ENCODE assay signal across 8 cellular contexts in the genomic region with DNA sequence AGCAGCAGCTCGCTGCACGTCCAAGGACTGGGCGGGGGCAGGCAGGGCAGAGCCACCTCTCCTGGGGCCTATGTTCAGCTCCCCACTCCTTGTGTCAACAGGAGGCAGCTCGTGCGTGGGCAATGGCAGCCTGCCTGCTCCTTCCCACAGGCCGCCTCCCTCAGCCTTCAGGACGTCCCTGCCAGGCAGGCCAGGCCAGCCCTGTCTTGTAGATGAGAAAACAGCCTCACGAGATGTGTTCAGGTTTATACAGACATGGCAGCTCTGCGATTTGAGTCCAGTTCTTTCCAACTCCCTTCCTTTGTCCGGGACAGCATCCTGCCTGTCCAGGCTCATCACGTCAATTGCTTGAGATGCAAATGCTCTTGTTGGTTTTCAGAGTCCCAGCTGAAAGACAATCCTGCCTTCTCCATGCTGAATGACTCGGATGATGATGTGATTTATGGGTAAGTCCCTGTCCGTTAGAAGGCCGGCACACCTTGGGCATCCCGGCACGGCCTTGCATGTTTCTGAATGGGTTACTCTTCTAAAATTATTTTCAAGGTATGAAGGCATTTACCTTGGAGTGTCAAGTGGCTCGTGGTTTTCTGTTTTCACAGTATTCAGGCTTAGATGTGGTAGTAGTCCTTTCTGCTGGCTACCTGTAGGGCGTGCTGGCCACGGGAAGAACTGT. TPM values are rescaled to one million over a fixed set of nuclear protein-coding genes. Genes with fewer than 3 reads are reported as not detected.
A peak's percentile ranks its signal among the peaks of the same experiment; 100 is the strongest.
DNase-seq lines count a peak whose midpoint lies in the region; ATAC-seq and TF ChIP-seq lines count a peak whose summit lies in the region.

No MANE protein-coding gene starts in this region.

- H2BK5ac ChIP-seq in H9 (ENCODE audit: insufficient read length, low read length) = no peak overlapping the region

- H2BK120ac ChIP-seq in H9 (ENCODE audit: low read depth, low read length, poor library complexity, severe bottlenecking) = no peak overlapping the region

- DNase-seq in H9 (no peak), heart right ventricle (peak in 1 of 2 donors; percentile 69), sciatic nerve (ENCODE audit: low spot score) (no peak), ecto neural progenitor cell (ENCODE audit: low spot score) (no peak), OCI-M2 (lab: John Stamatoyannopoulos, UW; ENCODE audit: unreplicated experiment) (no peak), hypothalamus (lab: John Stamatoyannopoulos, UW) (no peak)

- no peak overlapping the region for H3K4ac ChIP-seq in H9 (ENCODE audit: low read depth, low read length)

- H3K27me3 Mint-ChIP-seq in H9 (ENCODE audit: low read depth) = no peaks in the 10 kb centered on the region
- H3K27me3 Mint-ChIP-seq in activated naive CD8-positive, alpha-beta T cell = no peaks in the 10 kb centered on the region

- peak overlapping the region in 4 of 10 donors; percentile 3 to 17 (median 12) for H3K4me3 ChIP-seq in heart right ventricle

- no peaks in the 10 kb centered on the region for H3K9me3 Mint-ChIP-seq in H9
- no peaks in the 10 kb centered on the region for H3K9me3 Mint-ChIP-seq in activated naive CD8-positive, alpha-beta T cell (ENCODE audit: low read depth)

- no CpG with 5 or more reads among the region's 19 CpGs for WGBS in H9 (ENCODE audit: extremely low coverage, insufficient read length, low lambda C conversion rate)
- 58 to 67% methylated on average over 19 of the region's 19 CpGs for WGBS in heart right ventricle, 2 donors

- peaks cover 24 to 69% (median 50%) of the 10 kb centered on the region in 3 experiments; a peak in 6 of 7 replicates for H3K36me3 Mint-ChIP-seq in H9 (ENCODE audit: insufficient read depth in 1 of 3, low read depth in 3 of 3)
- H3K36me3 Mint-ChIP-seq in activated naive CD8-positive, alpha-beta T cell = peaks cover 17% of the 10 kb centered on the region

- H3K4me3 Mint-ChIP-seq in H9 = no peak overlapping the region
- H3K4me3 Mint-ChIP-seq in activated naive CD8-positive, alpha-beta T cell = no peak overlapping the region

- no peak overlapping the region for H2BK20ac ChIP-seq in H9 (ENCODE audit: low read depth, low read length, poor library complexity, severe bottlenecking)

- ATAC-seq in heart right ventricle (peak in 7 of 8 donors; percentile 21 to 58 (median 39)), sciatic nerve (peak; percentile 81), HG03432 (IDR thresholded peaks at IDR 0.05; ENCODE audit: unreplicated experiment) (no peak)

- H2AK5ac ChIP-seq in H9 (ENCODE audit: insufficient read length, low read length) = no peak overlapping the region

- peaks cover 15 to 21% of the 10 kb centered on the region in 2 experiments for H3K4me1 Mint-ChIP-seq in H9
- peaks cover 50% of the 10 kb centered on the region for H3K4me1 Mint-ChIP-seq in activated naive CD8-positive, alpha-beta T cell (ENCODE audit: low read depth)

- no peak overlapping the region for H4K8ac ChIP-seq in H9 (replicated peaks; ENCODE audit: insufficient read length, low read depth, low read length)

- no peak overlapping the region for H3K56ac ChIP-seq in H9 (ENCODE audit: insufficient read length, low read depth, low read length)

- H4K5ac ChIP-seq in H9 (ENCODE audit: insufficient read length, low read depth, low read length) = no peak overlapping the region

- H3K14ac ChIP-seq in H9 (ENCODE audit: insufficient read depth, low read length) = no peak overlapping the region

- no peaks in the 10 kb centered on the region for H3K79me1 ChIP-seq in H9 (ENCODE audit: insufficient read depth, low read depth, low read length, poor library complexity, severe bottlenecking)

- no peak overlapping the region for H3K9ac ChIP-seq in H9 (ENCODE audit: extremely low read depth, insufficient read length, low read length)

- H3K4me1 ChIP-seq in H9 (ENCODE audit: insufficient read depth, low read length) = no peaks in the 10 kb centered on the region
- H3K4me1 ChIP-seq in heart right ventricle = peaks cover 8 to 35% (median 24%) of the 10 kb centered on the region in 9 donors

- H3K79me2 ChIP-seq in H9 (ENCODE audit: insufficient read depth, low read length) = no peaks in the 10 kb centered on the region

- no peak overlapping the region for H3K4me2 ChIP-seq in H9 (ENCODE audit: insufficient read depth, insufficient read length, low read length)

- H3K18ac ChIP-seq in H9 (ENCODE audit: insufficient read length, low read depth, low read length) = no peak overlapping the region

- H3K36me3 ChIP-seq in heart right ventricle = peaks cover 0 to 93% (median 14%) of the 10 kb centered on the region in 9 donors

- H3T11ph ChIP-seq in H9 (ENCODE audit: low read length) = no peak overlapping the region

- no peaks in the 10 kb centered on the region for H3K27me3 ChIP-seq in H9 (ENCODE audit: insufficient read depth, low read length)
- no peaks in the 10 kb centered on the region for H3K27me3 ChIP-seq in heart right ventricle

- no peak overlapping the region for H2BK15ac ChIP-seq in H9 (ENCODE audit: low read depth, low read length)

- H3K27ac ChIP-seq in H9 (ENCODE audit: insufficient read length, low read depth, low read length) = no peak overlapping the region
- H3K27ac ChIP-seq in heart right ventricle = peak overlapping the region; percentile 38 to 84 (median 74)

- H2BK12ac ChIP-seq in H9 (ENCODE audit: insufficient read length, low read depth, low read length) = no peak overlapping the region

- H4K20me1 ChIP-seq in H9 (ENCODE audit: control insufficient read depth, insufficient read depth, insufficient read length) = no peaks in the 10 kb centered on the region

- H4K91ac ChIP-seq in H9 (ENCODE audit: insufficient read length, low read depth, low read length) = no peak overlapping the region

- H3K9me3 ChIP-seq in H9 (ENCODE audit: control insufficient read depth, low read depth, low read length) (no peaks in the 10 kb centered on the region), heart right ventricle (no peaks in the 10 kb centered on the region)

- H2AFZ ChIP-seq in H9 (ENCODE audit: low read length) = no peak overlapping the region

- TF ChIP-seq CTCF in H9 (conservative IDR thresholded peaks at IDR 0.05) (no peak), heart right ventricle (IDR thresholded peaks at IDR 0.05) (no peak)

- H3K23ac ChIP-seq in H9 (ENCODE audit: insufficient read length, low read depth, low read length) = no peak overlapping the region

- intact Hi-C loops in heart right ventricle (cut with DNase I) (loop anchor here in 4 of 10 donors (5.0 to 10.0 kb wide), 2 partner anchors 61 to 64 kb away; no protein-coding TSS in a partner anchor), sciatic nerve (cut with DNase I) (no loop called here)

- peak overlapping the region; percentile 40 to 92 (median 71); a peak in 5 of 7 replicates for H3K27ac Mint-ChIP-seq in H9
- peak overlapping the region; percentile 79 for H3K27ac Mint-ChIP-seq in activated naive CD8-positive, alpha-beta T cell

- H3K23me2 ChIP-seq in H9 (ENCODE audit: insufficient read length, low read depth, low read length, poor library complexity, severe bottlenecking) = no peaks in the 10 kb centered on the region

RNA-seq across cellular contexts. Expression of gene DYNLT1, which starts 13.5 kb away (rescaled TPM):
- total RNA-seq in H9 (2021) (105 and 117 TPM in 2 replicates), heart right ventricle (100 to 1,000 TPM; 110 to 173 (median 122) TPM), sciatic nerve (58.6 TPM)
- polyA plus RNA-seq in heart right ventricle = 100 to 1,000 TPM; 106 to 211 TPM

RNA-seq across cellular contexts. Expression of gene SYTL3, which starts 18.8 kb away (rescaled TPM):
- total RNA-seq in H9 (2021) = 0.09 and 0.20 TPM in 2 replicates
- 10 to 100 TPM in 3 of 10 donors, 1 to 10 TPM in 7; 3.6 to 11.9 (median 8.0) TPM for total RNA-seq in heart right ventricle
- polyA plus RNA-seq in heart right ventricle = 1 to 10 TPM; 8.0 to 8.4 TPM
- total RNA-seq in sciatic nerve = 2.5 TPM
